1 cellular context compared by ENCODE assay signal in the genomic region with DNA sequence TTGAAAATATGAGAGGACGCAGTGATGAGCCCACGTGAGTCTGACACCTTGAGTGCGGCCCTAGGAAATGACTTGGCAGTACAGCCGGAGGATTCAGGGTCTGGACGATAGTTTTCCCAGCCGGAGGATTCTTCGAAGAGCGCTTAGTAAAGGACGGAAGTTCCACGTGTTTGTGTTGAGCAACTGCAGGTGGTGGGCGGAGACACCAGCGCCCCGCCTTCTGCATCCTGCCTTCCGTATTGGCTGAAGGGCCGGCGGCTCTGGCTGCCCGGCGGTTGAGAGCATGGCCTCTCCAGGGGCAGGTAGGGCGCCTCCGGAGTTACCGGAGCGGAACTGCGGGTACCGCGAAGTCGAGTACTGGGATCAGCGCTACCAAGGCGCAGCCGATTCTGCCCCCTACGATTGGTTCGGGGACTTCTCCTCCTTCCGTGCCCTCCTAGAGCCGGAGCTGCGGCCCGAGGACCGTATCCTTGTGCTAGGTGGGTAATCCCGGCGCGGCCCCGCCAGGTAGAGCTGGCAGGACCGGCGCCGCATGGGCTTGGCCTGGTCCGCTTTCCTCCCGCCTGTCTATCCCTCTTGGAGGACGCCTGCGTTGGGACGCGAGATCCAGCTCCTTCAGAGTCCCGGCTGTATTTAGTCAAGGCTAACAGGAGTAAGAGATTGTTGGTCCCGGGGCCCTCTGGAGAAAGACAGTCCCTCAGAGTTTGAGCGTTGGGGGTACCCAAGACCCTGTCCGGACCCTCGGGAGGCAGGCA.
A peak's percentile ranks its signal among the peaks of the same experiment; 100 is the strongest.
TF ChIP-seq lines count a peak whose summit lies in the region.

A gene (plus strand): TSS at position 261 of the 755 bp plus-strand sequence. CDS start 23 bp downstream, at position 284.

TF ChIP-seq in HepG2, 621 proteins besides CTCF, POLR2A, EP300 and RAD21 (continued from another document and continues in another):
- TF ChIP-seq, protein P1, sequence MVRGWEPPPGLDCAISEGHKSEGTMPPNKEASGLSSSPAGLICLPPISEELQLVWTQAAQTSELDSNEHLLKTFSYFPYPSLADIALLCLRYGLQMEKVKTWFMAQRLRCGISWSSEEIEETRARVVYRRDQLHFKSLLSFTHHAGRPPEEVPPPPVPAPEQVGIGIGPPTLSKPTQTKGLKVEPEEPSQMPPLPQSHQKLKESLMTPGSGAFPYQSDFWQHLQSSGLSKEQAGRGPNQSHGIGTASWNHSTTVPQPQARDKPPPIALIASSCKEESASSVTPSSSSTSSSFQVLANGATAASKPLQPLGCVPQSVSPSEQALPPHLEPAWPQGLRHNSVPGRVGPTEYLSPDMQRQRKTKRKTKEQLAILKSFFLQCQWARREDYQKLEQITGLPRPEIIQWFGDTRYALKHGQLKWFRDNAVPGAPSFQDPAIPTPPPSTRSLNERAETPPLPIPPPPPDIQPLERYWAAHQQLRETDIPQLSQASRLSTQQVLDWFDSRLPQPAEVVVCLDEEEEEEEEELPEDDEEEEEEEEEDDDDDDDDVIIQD (CRISPR knock-in tag; IDR thresholded peaks at IDR 0.05; ENCODE audit: low read depth), result no peak
- no peak for TF ChIP-seq ZNF446 (CRISPR knock-in tag; IDR thresholded peaks at IDR 0.05)
- TF ChIP-seq HMG20A (CRISPR knock-in tag; IDR thresholded peaks at IDR 0.05; ENCODE audit: borderline replicate concordance), result no peak; the same call in 1 of the 2 replicates
- peak; percentile 81 for TF ChIP-seq SP4 (CRISPR knock-in tag; IDR thresholded peaks at IDR 0.05)
- TF ChIP-seq, protein P2, sequence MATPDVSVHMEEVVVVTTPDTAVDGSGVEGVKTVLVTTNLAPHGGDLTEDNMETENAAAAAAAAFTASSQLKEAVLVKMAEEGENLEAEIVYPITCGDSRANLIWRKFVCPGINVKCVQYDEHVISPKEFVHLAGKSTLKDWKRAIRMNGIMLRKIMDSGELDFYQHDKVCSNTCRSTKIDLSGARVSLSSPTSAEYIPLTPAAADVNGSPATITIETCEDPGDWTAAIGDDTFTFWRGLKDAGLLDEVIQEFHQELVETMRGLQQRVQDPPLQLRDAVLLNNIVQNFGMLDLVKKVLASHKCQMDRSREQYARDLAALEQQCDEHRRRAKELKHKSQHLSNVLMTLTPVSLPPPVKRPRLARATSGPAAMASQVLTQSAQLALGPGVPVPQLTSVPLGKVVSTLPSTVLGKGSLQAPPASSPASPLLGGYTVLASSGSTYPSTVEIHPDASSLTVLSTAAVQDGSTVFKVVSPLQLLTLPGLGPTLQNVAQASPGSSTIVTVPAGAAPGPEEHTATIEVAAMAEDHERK (CRISPR knock-in tag; IDR thresholded peaks at IDR 0.05; ENCODE audit: low read depth), result no peak
- TF ChIP-seq CC2D1A (CRISPR knock-in tag; IDR thresholded peaks at IDR 0.05), result no peak
- TF ChIP-seq, protein P3, sequence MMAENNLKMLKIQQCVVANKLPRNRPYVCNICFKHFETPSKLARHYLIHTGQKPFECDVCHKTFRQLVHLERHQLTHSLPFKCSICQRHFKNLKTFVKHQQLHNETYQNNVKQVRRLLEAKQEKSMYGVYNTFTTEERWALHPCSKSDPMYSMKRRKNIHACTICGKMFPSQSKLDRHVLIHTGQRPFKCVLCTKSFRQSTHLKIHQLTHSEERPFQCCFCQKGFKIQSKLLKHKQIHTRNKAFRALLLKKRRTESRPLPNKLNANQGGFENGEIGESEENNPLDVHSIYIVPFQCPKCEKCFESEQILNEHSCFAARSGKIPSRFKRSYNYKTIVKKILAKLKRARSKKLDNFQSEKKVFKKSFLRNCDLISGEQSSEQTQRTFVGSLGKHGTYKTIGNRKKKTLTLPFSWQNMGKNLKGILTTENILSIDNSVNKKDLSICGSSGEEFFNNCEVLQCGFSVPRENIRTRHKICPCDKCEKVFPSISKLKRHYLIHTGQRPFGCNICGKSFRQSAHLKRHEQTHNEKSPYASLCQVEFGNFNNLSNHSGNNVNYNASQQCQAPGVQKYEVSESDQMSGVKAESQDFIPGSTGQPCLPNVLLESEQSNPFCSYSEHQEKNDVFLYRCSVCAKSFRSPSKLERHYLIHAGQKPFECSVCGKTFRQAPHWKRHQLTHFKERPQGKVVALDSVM (CRISPR knock-in tag; IDR thresholded peaks at IDR 0.05), result no peak
- TF ChIP-seq ZNF878 (CRISPR knock-in tag; IDR thresholded peaks at IDR 0.05), result peak; percentile 89; the same call in 1 of the 2 replicates
- TF ChIP-seq ZNF234 (CRISPR knock-in tag; conservative IDR thresholded peaks at IDR 0.05), result no peak
- no peak for TF ChIP-seq SUZ12 (IDR thresholded peaks at IDR 0.05; ENCODE audit: low read depth, low read length)
- TF ChIP-seq JARID2 (CRISPR knock-in tag; IDR thresholded peaks at IDR 0.05; ENCODE audit: insufficient replicate concordance), result no peak
- TF ChIP-seq TBL1XR1 (IDR thresholded peaks at IDR 0.05; ENCODE audit: borderline replicate concordance, low read length, partially characterized antibody), result no peak
- TF ChIP-seq, protein P4, sequence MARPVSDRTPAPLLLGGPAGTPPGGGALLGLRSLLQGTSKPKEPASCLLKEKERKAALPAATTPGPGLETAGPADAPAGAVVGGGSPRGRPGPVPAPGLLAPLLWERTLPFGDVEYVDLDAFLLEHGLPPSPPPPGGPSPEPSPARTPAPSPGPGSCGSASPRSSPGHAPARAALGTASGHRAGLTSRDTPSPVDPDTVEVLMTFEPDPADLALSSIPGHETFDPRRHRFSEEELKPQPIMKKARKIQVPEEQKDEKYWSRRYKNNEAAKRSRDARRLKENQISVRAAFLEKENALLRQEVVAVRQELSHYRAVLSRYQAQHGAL (CRISPR knock-in tag; IDR thresholded peaks at IDR 0.05; ENCODE audit: not compliant biosample characterization), result no peak
- TF ChIP-seq SAFB2 (CRISPR knock-in tag; IDR thresholded peaks at IDR 0.05; ENCODE audit: borderline replicate concordance, low read depth), result no peak
- no peak for TF ChIP-seq ZFP62 (CRISPR knock-in tag; IDR thresholded peaks at IDR 0.05)
- TF ChIP-seq RFX1 (IDR thresholded peaks at IDR 0.05), result no peak
- TF ChIP-seq MEIS1 (CRISPR knock-in tag; IDR thresholded peaks at IDR 0.05; ENCODE audit: borderline replicate concordance), result peak; percentile 54; the same call in 1 of the 2 replicates
- TF ChIP-seq HNRNPH1 (optimal IDR thresholded peaks at IDR 0.05; ENCODE audit: low read depth, low read length), result no peak
- TF ChIP-seq, protein P5, sequence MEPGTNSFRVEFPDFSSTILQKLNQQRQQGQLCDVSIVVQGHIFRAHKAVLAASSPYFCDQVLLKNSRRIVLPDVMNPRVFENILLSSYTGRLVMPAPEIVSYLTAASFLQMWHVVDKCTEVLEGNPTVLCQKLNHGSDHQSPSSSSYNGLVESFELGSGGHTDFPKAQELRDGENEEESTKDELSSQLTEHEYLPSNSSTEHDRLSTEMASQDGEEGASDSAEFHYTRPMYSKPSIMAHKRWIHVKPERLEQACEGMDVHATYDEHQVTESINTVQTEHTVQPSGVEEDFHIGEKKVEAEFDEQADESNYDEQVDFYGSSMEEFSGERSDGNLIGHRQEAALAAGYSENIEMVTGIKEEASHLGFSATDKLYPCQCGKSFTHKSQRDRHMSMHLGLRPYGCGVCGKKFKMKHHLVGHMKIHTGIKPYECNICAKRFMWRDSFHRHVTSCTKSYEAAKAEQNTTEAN (CRISPR knock-in tag; conservative IDR thresholded peaks at IDR 0.05), result no peak
- TF ChIP-seq ZNF501 (CRISPR knock-in tag; IDR thresholded peaks at IDR 0.05), result no peak; the same call in 1 of the 2 replicates
- TF ChIP-seq KDM5A (IDR thresholded peaks at IDR 0.05; ENCODE audit: borderline replicate concordance, low read length), result peak; percentile 17; the same call in 1 of the 2 replicates
- TF ChIP-seq CAMTA2 (CRISPR knock-in tag; IDR thresholded peaks at IDR 0.05; ENCODE audit: borderline replicate concordance), result no peak
- TF ChIP-seq, protein P6, sequence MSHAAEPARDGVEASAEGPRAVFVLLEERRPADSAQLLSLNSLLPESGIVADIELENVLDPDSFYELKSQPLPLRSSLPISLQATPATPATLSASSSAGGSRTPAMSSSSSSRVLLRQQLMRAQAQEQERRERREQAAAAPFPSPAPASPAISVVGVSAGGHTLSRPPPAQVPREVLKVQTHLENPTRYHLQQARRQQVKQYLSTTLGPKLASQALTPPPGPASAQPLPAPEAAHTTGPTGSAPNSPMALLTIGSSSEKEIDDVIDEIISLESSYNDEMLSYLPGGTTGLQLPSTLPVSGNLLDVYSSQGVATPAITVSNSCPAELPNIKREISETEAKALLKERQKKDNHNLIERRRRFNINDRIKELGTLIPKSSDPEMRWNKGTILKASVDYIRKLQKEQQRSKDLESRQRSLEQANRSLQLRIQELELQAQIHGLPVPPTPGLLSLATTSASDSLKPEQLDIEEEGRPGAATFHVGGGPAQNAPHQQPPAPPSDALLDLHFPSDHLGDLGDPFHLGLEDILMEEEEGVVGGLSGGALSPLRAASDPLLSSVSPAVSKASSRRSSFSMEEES (CRISPR knock-in tag; IDR thresholded peaks at IDR 0.05), result peak; percentile 83
- TF ChIP-seq PHF20 (CRISPR knock-in tag; IDR thresholded peaks at IDR 0.05), result peak; percentile 40; the same call in 1 of the 2 replicates
- TF ChIP-seq, protein P7, sequence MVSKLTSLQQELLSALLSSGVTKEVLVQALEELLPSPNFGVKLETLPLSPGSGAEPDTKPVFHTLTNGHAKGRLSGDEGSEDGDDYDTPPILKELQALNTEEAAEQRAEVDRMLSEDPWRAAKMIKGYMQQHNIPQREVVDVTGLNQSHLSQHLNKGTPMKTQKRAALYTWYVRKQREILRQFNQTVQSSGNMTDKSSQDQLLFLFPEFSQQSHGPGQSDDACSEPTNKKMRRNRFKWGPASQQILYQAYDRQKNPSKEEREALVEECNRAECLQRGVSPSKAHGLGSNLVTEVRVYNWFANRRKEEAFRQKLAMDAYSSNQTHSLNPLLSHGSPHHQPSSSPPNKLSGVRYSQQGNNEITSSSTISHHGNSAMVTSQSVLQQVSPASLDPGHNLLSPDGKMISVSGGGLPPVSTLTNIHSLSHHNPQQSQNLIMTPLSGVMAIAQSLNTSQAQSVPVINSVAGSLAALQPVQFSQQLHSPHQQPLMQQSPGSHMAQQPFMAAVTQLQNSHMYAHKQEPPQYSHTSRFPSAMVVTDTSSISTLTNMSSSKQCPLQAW (CRISPR knock-in tag; IDR thresholded peaks at IDR 0.05), result no peak; the same call in 1 of the 2 replicates
- TF ChIP-seq ZNF775 (CRISPR knock-in tag; IDR thresholded peaks at IDR 0.05; ENCODE audit: borderline replicate concordance), result no peak
- no peak for TF ChIP-seq ZNF709 (CRISPR knock-in tag; IDR thresholded peaks at IDR 0.05)
- TF ChIP-seq ZNF441 (CRISPR knock-in tag; IDR thresholded peaks at IDR 0.05; ENCODE audit: borderline replicate concordance), result peak; percentile 66; the same call in 1 of the 2 replicates
- TF ChIP-seq ZC3H13 (CRISPR knock-in tag; IDR thresholded peaks at IDR 0.05), result no peak
- TF ChIP-seq BCL6 (CRISPR knock-in tag; IDR thresholded peaks at IDR 0.05), result peak; percentile 17; the same call in 1 of the 2 replicates
- no peak for TF ChIP-seq ZNF484 (CRISPR knock-in tag; IDR thresholded peaks at IDR 0.05; ENCODE audit: borderline replicate concordance, low read depth)
- TF ChIP-seq THYN1 (CRISPR knock-in tag; IDR thresholded peaks at IDR 0.05; ENCODE audit: borderline replicate concordance, low read depth), result no peak
- TF ChIP-seq, protein P8, sequence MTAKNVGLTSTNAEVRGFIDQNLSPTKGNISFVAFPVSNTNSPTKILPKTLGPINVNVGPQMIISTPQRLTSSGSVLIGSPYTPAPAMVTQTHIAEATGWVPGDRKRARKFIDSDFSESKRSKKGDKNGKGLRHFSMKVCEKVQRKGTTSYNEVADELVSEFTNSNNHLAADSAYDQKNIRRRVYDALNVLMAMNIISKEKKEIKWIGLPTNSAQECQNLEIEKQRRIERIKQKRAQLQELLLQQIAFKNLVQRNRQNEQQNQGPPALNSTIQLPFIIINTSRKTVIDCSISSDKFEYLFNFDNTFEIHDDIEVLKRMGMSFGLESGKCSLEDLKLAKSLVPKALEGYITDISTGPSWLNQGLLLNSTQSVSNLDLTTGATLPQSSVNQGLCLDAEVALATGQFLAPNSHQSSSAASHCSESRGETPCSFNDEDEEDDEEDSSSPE (CRISPR knock-in tag; IDR thresholded peaks at IDR 0.05), result peak; percentile 80
- TF ChIP-seq PAX8 (CRISPR knock-in tag; IDR thresholded peaks at IDR 0.05; ENCODE audit: borderline replicate concordance), result no peak; the same call in 1 of the 2 replicates
- no peak for TF ChIP-seq REPIN1 (CRISPR knock-in tag; IDR thresholded peaks at IDR 0.05; ENCODE audit: borderline replicate concordance, low read depth)
- no peak for TF ChIP-seq ZNF556 (CRISPR knock-in tag; IDR thresholded peaks at IDR 0.05; ENCODE audit: borderline replicate concordance)
- peak; percentile 36; the same call in 1 of the 2 replicates for TF ChIP-seq ISL2 (CRISPR knock-in tag; IDR thresholded peaks at IDR 0.05)
- TF ChIP-seq KAT2B (IDR thresholded peaks at IDR 0.05; ENCODE audit: borderline replicate concordance, low read depth, low read length), result no peak
- TF ChIP-seq ZNF605 (CRISPR knock-in tag; IDR thresholded peaks at IDR 0.05), result no peak; the same call in 1 of the 2 replicates
- TF ChIP-seq ATAD3A (CRISPR knock-in tag; IDR thresholded peaks at IDR 0.05), result no peak
- TF ChIP-seq ZNF253 (CRISPR knock-in tag; IDR thresholded peaks at IDR 0.05; ENCODE audit: borderline replicate concordance), result no peak
- TF ChIP-seq ZNF780A (CRISPR knock-in tag; IDR thresholded peaks at IDR 0.05), result no peak
- no peak; the same call in 1 of the 2 replicates for TF ChIP-seq ZSCAN31 (CRISPR knock-in tag; IDR thresholded peaks at IDR 0.05; ENCODE audit: low read depth)
- no peak for TF ChIP-seq RCOR2 (CRISPR knock-in tag; IDR thresholded peaks at IDR 0.05)
- TF ChIP-seq, protein P9, sequence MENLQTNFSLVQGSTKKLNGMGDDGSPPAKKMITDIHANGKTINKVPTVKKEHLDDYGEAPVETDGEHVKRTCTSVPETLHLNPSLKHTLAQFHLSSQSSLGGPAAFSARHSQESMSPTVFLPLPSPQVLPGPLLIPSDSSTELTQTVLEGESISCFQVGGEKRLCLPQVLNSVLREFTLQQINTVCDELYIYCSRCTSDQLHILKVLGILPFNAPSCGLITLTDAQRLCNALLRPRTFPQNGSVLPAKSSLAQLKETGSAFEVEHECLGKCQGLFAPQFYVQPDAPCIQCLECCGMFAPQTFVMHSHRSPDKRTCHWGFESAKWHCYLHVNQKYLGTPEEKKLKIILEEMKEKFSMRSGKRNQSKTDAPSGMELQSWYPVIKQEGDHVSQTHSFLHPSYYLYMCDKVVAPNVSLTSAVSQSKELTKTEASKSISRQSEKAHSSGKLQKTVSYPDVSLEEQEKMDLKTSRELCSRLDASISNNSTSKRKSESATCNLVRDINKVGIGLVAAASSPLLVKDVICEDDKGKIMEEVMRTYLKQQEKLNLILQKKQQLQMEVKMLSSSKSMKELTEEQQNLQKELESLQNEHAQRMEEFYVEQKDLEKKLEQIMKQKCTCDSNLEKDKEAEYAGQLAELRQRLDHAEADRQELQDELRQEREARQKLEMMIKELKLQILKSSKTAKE (CRISPR knock-in tag; IDR thresholded peaks at IDR 0.05; ENCODE audit: borderline replicate concordance), result no peak
- TF ChIP-seq ZBTB1 (CRISPR knock-in tag; IDR thresholded peaks at IDR 0.05; ENCODE audit: borderline replicate concordance), result no peak
- TF ChIP-seq RXRB (CRISPR knock-in tag; IDR thresholded peaks at IDR 0.05; ENCODE audit: borderline replicate concordance), result peak; percentile 30; the same call in 1 of the 2 replicates
- no peak for TF ChIP-seq KDM4B (CRISPR knock-in tag; IDR thresholded peaks at IDR 0.05)
- TF ChIP-seq XRCC5 (optimal IDR thresholded peaks at IDR 0.05; ENCODE audit: low read length), result peak; percentile 84
- TF ChIP-seq ZNF17 (CRISPR knock-in tag; IDR thresholded peaks at IDR 0.05), result no peak
- no peak; the same call in 1 of the 2 replicates for TF ChIP-seq ZNF788 (CRISPR knock-in tag; IDR thresholded peaks at IDR 0.05; ENCODE audit: borderline replicate concordance)
- peak; percentile 30; the same call in 1 of the 2 replicates for TF ChIP-seq FOXA3 (CRISPR knock-in tag; IDR thresholded peaks at IDR 0.05)
- TF ChIP-seq SPEN (CRISPR knock-in tag; IDR thresholded peaks at IDR 0.05; ENCODE audit: low read depth), result peak; percentile 40
- TF ChIP-seq SAP130 (CRISPR knock-in tag; IDR thresholded peaks at IDR 0.05; ENCODE audit: low read depth), result peak; percentile 99
